ENCODE assay signal across 22 cellular contexts in the genomic region with DNA sequence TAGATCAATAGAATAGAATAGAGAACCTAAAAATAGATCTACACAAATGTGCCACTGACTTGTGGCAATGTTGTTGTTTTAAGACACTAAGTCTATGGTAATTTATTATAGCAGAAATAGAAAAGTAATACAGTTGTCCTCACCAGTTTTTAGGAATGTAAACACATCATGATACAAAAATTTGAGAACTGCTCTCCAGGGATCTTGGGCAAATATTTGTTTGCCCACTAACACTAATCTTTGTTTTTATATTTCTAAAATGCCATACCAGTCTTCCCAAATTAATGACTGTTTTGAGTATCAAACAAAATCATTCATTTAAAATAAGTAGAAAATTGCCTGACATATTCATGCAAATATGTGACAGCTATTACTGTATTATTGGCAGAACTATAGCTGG.
"Had no signal": no experiment of that assay in that cellular context is flagged by ENCODE, and none has a peak within 500 bp of the region (broad histone marks: within the 10 kb centered on the region; RNA-seq: fewer than 3 reads in every experiment).

No MANE protein-coding gene starts in this region.

- H3K4me3 Mint-ChIP-seq: activated CD4-positive, alpha-beta T cell treated with anti-CD3 and anti-CD28 coated beads for 36 hours; activated CD8-positive, alpha-beta T cell treated with anti-CD3 and anti-CD28 coated beads for 36 hours; activated naive CD4-positive, alpha-beta T cell treated with anti-CD3 and anti-CD28 coated beads, Interleukin-2, amount 50 U/mL, for 24 hours had no signal

- H3K36me3 ChIP-seq: Peyer's patch, SJCRH30, WERI-Rb-1 had no signal

- H3K9ac ChIP-seq: SK-N-SH had no signal

- H3K27me3 Mint-ChIP-seq: activated CD4-positive, alpha-beta T cell treated with anti-CD3 and anti-CD28 coated beads for 36 hours; activated CD8-positive, alpha-beta T cell treated with anti-CD3 and anti-CD28 coated beads for 36 hours; activated naive CD4-positive, alpha-beta T cell treated with anti-CD3 and anti-CD28 coated beads, Interleukin-2, amount 50 U/mL, for 24 hours had no signal

- DNase-seq: activated CD4-positive, alpha-beta T cell treated with anti-CD3 and anti-CD28 coated beads for 36 hours; activated CD4-positive, alpha-beta T cell treated with anti-CD3 and anti-CD28 coated beads, Interleukin-2, amount 50 U/mL, for 1 hour; activated CD8-positive, alpha-beta memory T cell treated with anti-CD3 and anti-CD28 coated beads, Interleukin-2, amount 50 U/mL, for 4 hours; activated CD8-positive, alpha-beta T cell treated with anti-CD3 and anti-CD28 coated beads for 36 hours; activated naive CD4-positive, alpha-beta T cell; aorta; body of pancreas; central memory CD4-positive, alpha-beta T cell; NCI-H146; NCI-H187 treated with DMSO at 0.1 percent for 48 hours; NCI-H2081 treated with DMSO at 0.1 percent for 48 hours; NCI-H2227 treated with DMSO at 0.1 percent for 48 hours; NCI-H526; NK-92 treated with Interleukin-12 subunit alpha and Interleukin-12 subunit beta, amount 100 ng/mL, for 24 hours; Peyer's patch; Right ventricle myocardium superior; SJCRH30; SK-N-SH; T-helper 1 cell; WERI-Rb-1 had no signal

- H3K9me3 ChIP-seq: body of pancreas, Peyer's patch, SK-N-SH had no signal

- H3K4me2 ChIP-seq: SK-N-SH had no signal

- H3K27me3 ChIP-seq: body of pancreas, Peyer's patch, SJCRH30 had no signal

- H3K4me1 Mint-ChIP-seq: activated CD4-positive, alpha-beta T cell treated with anti-CD3 and anti-CD28 coated beads for 36 hours; activated naive CD4-positive, alpha-beta T cell treated with anti-CD3 and anti-CD28 coated beads, Interleukin-2, amount 50 U/mL, for 24 hours had no signal

- H3K27ac Mint-ChIP-seq: activated CD4-positive, alpha-beta T cell treated with anti-CD3 and anti-CD28 coated beads for 36 hours; activated CD8-positive, alpha-beta T cell treated with anti-CD3 and anti-CD28 coated beads for 36 hours; activated naive CD4-positive, alpha-beta T cell treated with anti-CD3 and anti-CD28 coated beads, Interleukin-2, amount 50 U/mL, for 24 hours had no signal

- H3K27ac ChIP-seq: body of pancreas, Peyer's patch, RWPE1, SJCRH30, WERI-Rb-1 had no signal

- H3K4me1 ChIP-seq: body of pancreas, Peyer's patch had no signal

- H3K4me3 ChIP-seq: body of pancreas, Peyer's patch, SJCRH30 had no signal

- H3K36me3 Mint-ChIP-seq: activated naive CD4-positive, alpha-beta T cell treated with anti-CD3 and anti-CD28 coated beads, Interleukin-2, amount 50 U/mL, for 24 hours had no signal
